Comparison of ENCODE assay signal across 18 cellular contexts in the genomic region with DNA sequence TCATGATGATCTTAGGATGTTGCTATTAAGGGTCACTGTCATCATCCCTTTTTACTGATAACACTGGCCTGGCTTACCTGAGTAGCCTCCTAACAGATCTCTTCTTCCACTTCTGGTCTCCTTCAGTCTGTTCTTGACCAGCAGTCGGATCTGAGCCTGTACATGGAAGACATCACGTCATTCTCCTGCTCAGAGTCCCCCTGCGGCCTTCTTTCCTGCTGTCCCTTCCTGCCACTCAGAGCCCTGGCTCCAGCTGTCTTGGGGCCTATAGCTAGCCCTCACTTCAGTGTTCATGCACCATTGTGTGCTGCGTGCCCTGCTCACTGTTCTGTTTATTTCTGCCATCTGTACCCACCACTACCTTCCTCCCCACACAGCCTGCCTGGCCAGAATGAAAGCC. TPM values are rescaled to one million over a fixed set of nuclear protein-coding genes. Genes with fewer than 3 reads are reported as not detected.
DNase-seq lines count a peak whose midpoint lies in the region; ATAC-seq and TF ChIP-seq lines count a peak whose summit lies in the region.
"Had no signal": no experiment of that assay in that cellular context is flagged by ENCODE, and none has a peak within 500 bp of the region (broad histone marks: within the 10 kb centered on the region; RNA-seq: fewer than 3 reads in every experiment).

No MANE protein-coding gene starts in this region.

- no peak for DNase-seq in activated T-cell treated with anti-CD3 and anti-CD28 coated beads, Interleukin-2, amount 50 U/mL, for 24 hours
- DNase-seq in activated T-cell treated with anti-CD3 and anti-CD28 coated beads for 4 hours (no peak), cardiac septum (ENCODE audit: low spot score) (no peak), left ventricle myocardium superior (no peak)
- no peak for DNase-seq in CD8-positive, alpha-beta T cell
- no peak for DNase-seq in activated CD8-positive, alpha-beta T cell treated with anti-CD3 and anti-CD28 coated beads for 36 hours
- DNase-seq in naive thymus-derived CD4-positive, alpha-beta T cell, result no peak
- DNase-seq: activated CD4-positive, alpha-beta T cell treated with anti-CD3 and anti-CD28 coated beads for 48 hours; GDM1; NCI-H2107; NCI-H510A treated with DMSO at 0.1 percent for 48 hours; psoas muscle; stimulated activated CD4-positive, alpha-beta T cell treated with anti-CD3 and anti-CD28 coated beads, Interleukin-4, amount 100 ng/mL, for 1 hour had no signal

- no peaks in the 10 kb centered on the region for H3K9me3 ChIP-seq in CD8-positive, alpha-beta T cell (ENCODE audit: low read length)
- no peaks in the 10 kb centered on the region for H3K9me3 ChIP-seq in naive thymus-derived CD4-positive, alpha-beta T cell (ENCODE audit: control insufficient read depth in 2 of 3, low read length in 3 of 3)
- H3K9me3 ChIP-seq: BLaER1, neutrophil, psoas muscle had no signal

- no peaks in the 10 kb centered on the region for H3K27me3 Mint-ChIP-seq in activated T-cell treated with anti-CD3 and anti-CD28 coated beads, Interleukin-2, amount 50 U/mL, for 24 hours
- H3K27me3 Mint-ChIP-seq in CD8-positive, alpha-beta T cell (ENCODE audit: low read depth), result no peaks in the 10 kb centered on the region
- H3K27me3 Mint-ChIP-seq in activated CD8-positive, alpha-beta T cell treated with anti-CD3 and anti-CD28 coated beads for 36 hours, result no peaks in the 10 kb centered on the region
- no peaks in the 10 kb centered on the region for H3K27me3 Mint-ChIP-seq in naive thymus-derived CD4-positive, alpha-beta T cell

- no peak for TF ChIP-seq CTCF in CD8-positive, alpha-beta T cell (IDR thresholded peaks at IDR 0.05)
- no peak for TF ChIP-seq CTCF in activated CD8-positive, alpha-beta T cell treated with anti-CD3 and anti-CD28 coated beads for 36 hours (IDR thresholded peaks at IDR 0.05)

- peak overlapping the region; percentile 69 for H3K27ac Mint-ChIP-seq in activated T-cell treated with anti-CD3 and anti-CD28 coated beads, Interleukin-2, amount 50 U/mL, for 24 hours
- H3K27ac Mint-ChIP-seq in CD8-positive, alpha-beta T cell, result peak overlapping the region; percentile 70
- peak overlapping the region; percentile 55 for H3K27ac Mint-ChIP-seq in activated CD8-positive, alpha-beta T cell treated with anti-CD3 and anti-CD28 coated beads for 36 hours
- peak overlapping the region; percentile 53 to 98 (median 93) for H3K27ac Mint-ChIP-seq in naive thymus-derived CD4-positive, alpha-beta T cell
- H3K27ac Mint-ChIP-seq: dendritic cell treated with granulocyte-macrophage colony-stimulating factor and Interleukin-4, amounts not matched to agents 40 ng/mL and 50 ng/mL, for 4 days had no signal

- H3K4me3 Mint-ChIP-seq in activated T-cell treated with anti-CD3 and anti-CD28 coated beads, Interleukin-2, amount 50 U/mL, for 24 hours, result no peak overlapping the region
- H3K4me3 Mint-ChIP-seq in CD8-positive, alpha-beta T cell, result no peak overlapping the region
- no peak overlapping the region for H3K4me3 Mint-ChIP-seq in activated CD8-positive, alpha-beta T cell treated with anti-CD3 and anti-CD28 coated beads for 36 hours
- H3K4me3 Mint-ChIP-seq in naive thymus-derived CD4-positive, alpha-beta T cell, result peak overlapping the region in 5 of 10 donors; percentile 17 to 75 (median 18)
- H3K4me3 Mint-ChIP-seq: dendritic cell treated with granulocyte-macrophage colony-stimulating factor and Interleukin-4, amounts not matched to agents 40 ng/mL and 50 ng/mL, for 4 days had no signal

- H3K4me3 ChIP-seq in CD8-positive, alpha-beta T cell (ENCODE audit: low read depth, low read length), result no peak overlapping the region
- no peak overlapping the region for H3K4me3 ChIP-seq in naive thymus-derived CD4-positive, alpha-beta T cell (ENCODE audit: low read length)
- H3K4me3 ChIP-seq: BLaER1, psoas muscle had no signal

- intact Hi-C loops in CD8-positive, alpha-beta T cell (cut with DNase I, micrococcal nuclease), result no loop called here
- intact Hi-C loops in activated CD8-positive, alpha-beta T cell treated with anti-CD3 and anti-CD28 coated beads for 36 hours (cut with micrococcal nuclease), result no loop called here
- intact Hi-C loops in naive thymus-derived CD4-positive, alpha-beta T cell (cut with micrococcal nuclease), result no loop called here
- intact Hi-C loops in cardiac septum (cut with DNase I), result no loop called here
- intact Hi-C loops in left ventricle myocardium superior (cut with micrococcal nuclease), result no loop called here

- H3K4me1 ChIP-seq in CD8-positive, alpha-beta T cell (ENCODE audit: insufficient read depth, low read length), result peaks cover 100% of the 10 kb centered on the region
- H3K4me1 ChIP-seq in naive thymus-derived CD4-positive, alpha-beta T cell (ENCODE audit: control insufficient read depth in 2 of 2, insufficient read depth in 2 of 2, low read length in 2 of 2), result peaks cover 92 to 99% of the 10 kb centered on the region in 2 donors

- ATAC-seq in CD8-positive, alpha-beta T cell, result no peak
- ATAC-seq in activated CD8-positive, alpha-beta T cell treated with anti-CD3 and anti-CD28 coated beads for 36 hours, result no peak
- ATAC-seq in naive thymus-derived CD4-positive, alpha-beta T cell, result no peak
- ATAC-seq in HG02642 (IDR thresholded peaks at IDR 0.05; ENCODE audit: poor library complexity, unreplicated experiment), result no peak
- ATAC-seq in left ventricle myocardium superior, result no peak
- ATAC-seq: psoas muscle, SK-N-SH treated with all-trans-retinoic acid at 6 μM for 48 hours had no signal

- CTCF ChIA-PET in CD8-positive, alpha-beta T cell (lab: Charles Lee), result interaction anchor here (0.8 to 1.7 kb wide), 3 partner anchors 14 to 133 kb away, joined by 3 read pairs; no protein-coding TSS in a partner anchor
- CTCF ChIA-PET in activated CD8-positive, alpha-beta T cell treated with anti-CD3 and anti-CD28 coated beads for 36 hours (lab: Charles Lee), result interaction anchor here (1.2 kb wide), 1 partner anchor 23 kb away, joined by 4 read pairs; no protein-coding TSS in a partner anchor
- CTCF ChIA-PET in naive thymus-derived CD4-positive, alpha-beta T cell (lab: Charles Lee), result interaction anchor here (0.6 kb wide), 1 partner anchor 46 kb away, joined by 4 read pairs; no protein-coding TSS in a partner anchor

- H3K36me3 ChIP-seq in CD8-positive, alpha-beta T cell (ENCODE audit: insufficient read depth, low read length), result no peaks in the 10 kb centered on the region
- H3K36me3 ChIP-seq in naive thymus-derived CD4-positive, alpha-beta T cell (ENCODE audit: control insufficient read depth in 2 of 3, insufficient read depth in 3 of 3, low read length in 3 of 3), result no peaks in the 10 kb centered on the region
- H3K36me3 ChIP-seq: neutrophil had no signal

- peaks cover 35% of the 10 kb centered on the region for H3K36me3 Mint-ChIP-seq in activated T-cell treated with anti-CD3 and anti-CD28 coated beads, Interleukin-2, amount 50 U/mL, for 24 hours (ENCODE audit: low read depth)
- peaks cover 7% of the 10 kb centered on the region for H3K36me3 Mint-ChIP-seq in CD8-positive, alpha-beta T cell
- peaks cover 36% of the 10 kb centered on the region for H3K36me3 Mint-ChIP-seq in activated CD8-positive, alpha-beta T cell treated with anti-CD3 and anti-CD28 coated beads for 36 hours (ENCODE audit: low read depth)
- peaks cover 0 to 17% (median 6%) of the 10 kb centered on the region in 5 donors for H3K36me3 Mint-ChIP-seq in naive thymus-derived CD4-positive, alpha-beta T cell

- no peaks in the 10 kb centered on the region for H3K9me3 Mint-ChIP-seq in activated T-cell treated with anti-CD3 and anti-CD28 coated beads, Interleukin-2, amount 50 U/mL, for 24 hours
- no peaks in the 10 kb centered on the region for H3K9me3 Mint-ChIP-seq in CD8-positive, alpha-beta T cell
- no peaks in the 10 kb centered on the region for H3K9me3 Mint-ChIP-seq in activated CD8-positive, alpha-beta T cell treated with anti-CD3 and anti-CD28 coated beads for 36 hours
- no peaks in the 10 kb centered on the region for H3K9me3 Mint-ChIP-seq in naive thymus-derived CD4-positive, alpha-beta T cell
- H3K9me3 Mint-ChIP-seq: dendritic cell treated with granulocyte-macrophage colony-stimulating factor and Interleukin-4, amounts not matched to agents 40 ng/mL and 50 ng/mL, for 4 days had no signal

- POLR2A ChIA-PET in CD8-positive, alpha-beta T cell (lab: Charles Lee), result no interaction called here
- POLR2A ChIA-PET in activated CD8-positive, alpha-beta T cell treated with anti-CD3 and anti-CD28 coated beads for 36 hours (lab: Charles Lee), result interaction anchor here (0.6 to 1.6 kb wide), 3 partner anchors 28 to 228 kb away, joined by 3 to 4 read pairs (median 3); no protein-coding TSS in a partner anchor
- POLR2A ChIA-PET in naive thymus-derived CD4-positive, alpha-beta T cell (lab: Charles Lee), result no interaction called here

- H3K4me1 Mint-ChIP-seq in activated T-cell treated with anti-CD3 and anti-CD28 coated beads, Interleukin-2, amount 50 U/mL, for 24 hours (ENCODE audit: low read depth), result peaks cover 99% of the 10 kb centered on the region
- H3K4me1 Mint-ChIP-seq in CD8-positive, alpha-beta T cell (ENCODE audit: low read depth), result peaks cover 97% of the 10 kb centered on the region
- H3K4me1 Mint-ChIP-seq in activated CD8-positive, alpha-beta T cell treated with anti-CD3 and anti-CD28 coated beads for 36 hours (ENCODE audit: low read depth), result peaks cover 100% of the 10 kb centered on the region
- H3K4me1 Mint-ChIP-seq in naive thymus-derived CD4-positive, alpha-beta T cell, result peaks cover 84 to 100% (median 99%) of the 10 kb centered on the region in 7 donors

- H3K27ac ChIP-seq in CD8-positive, alpha-beta T cell (ENCODE audit: low read depth, low read length), result no peak overlapping the region
- H3K27ac ChIP-seq in naive thymus-derived CD4-positive, alpha-beta T cell (ENCODE audit: low read depth, low read length), result no peak overlapping the region
- H3K27ac ChIP-seq: BLaER1, neutrophil, psoas muscle had no signal

- no peaks in the 10 kb centered on the region for H3K27me3 ChIP-seq in CD8-positive, alpha-beta T cell (ENCODE audit: insufficient read depth, low read length)
- H3K27me3 ChIP-seq in naive thymus-derived CD4-positive, alpha-beta T cell (ENCODE audit: control insufficient read depth in 2 of 2, insufficient read depth in 2 of 2, low read length in 2 of 2), result no peaks in the 10 kb centered on the region
- H3K27me3 ChIP-seq: BLaER1 had no signal

RNA-seq across cellular contexts. Expression of gene ADARB1, which starts 8.3 kb away (rescaled TPM):
- 10 to 100 TPM; 21.1 to 22.6 TPM for total RNA-seq in CD8-positive, alpha-beta T cell
- 10 to 100 TPM; 36.2 to 37.1 TPM for total RNA-seq in activated CD8-positive, alpha-beta T cell treated with anti-CD3 and anti-CD28 coated beads for 36 hours
- 10 to 100 TPM; 35.7 to 52.2 (median 38.9) TPM for total RNA-seq in naive thymus-derived CD4-positive, alpha-beta T cell
- polyA plus RNA-seq in naive thymus-derived CD4-positive, alpha-beta T cell, result 10 to 100 TPM in 1 of 2 donors, 1 to 10 TPM in 1; 6.2 to 11.7 TPM
- total RNA-seq in cardiac septum (13.7 TPM), left ventricle myocardium superior (13.6 TPM)
